11 cellular contexts compared by ENCODE assay signal in the genomic region with DNA sequence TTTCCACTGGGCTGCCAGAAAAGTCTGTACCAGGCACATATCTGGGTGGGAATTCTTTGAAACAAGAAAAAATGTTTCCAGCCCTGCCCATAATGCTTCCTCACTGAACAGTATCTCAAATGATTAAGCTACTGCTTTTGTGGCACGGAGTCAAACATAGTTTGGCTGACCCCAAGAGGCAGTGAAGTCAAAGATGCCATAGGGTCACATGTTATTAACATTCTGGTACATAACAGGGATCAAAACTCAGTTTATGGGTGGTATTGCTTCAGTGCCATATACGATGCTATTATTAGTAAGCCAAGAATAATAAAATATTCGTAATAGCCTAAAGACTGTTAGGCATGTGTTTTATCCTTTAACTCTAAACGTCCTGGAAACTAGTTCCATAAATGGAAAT.
DNase-seq lines count a peak whose midpoint lies in the region; ATAC-seq and TF ChIP-seq lines count a peak whose summit lies in the region.
"Had no signal": no experiment of that assay in that cellular context is flagged by ENCODE, and none has a peak within 500 bp of the region (broad histone marks: within the 10 kb centered on the region; RNA-seq: fewer than 3 reads in every experiment).

No MANE protein-coding gene starts in this region.

- no peak overlapping the region for H3K27ac Mint-ChIP-seq in activated naive CD8-positive, alpha-beta T cell treated with anti-CD3 and anti-CD28 coated beads for 36 hours
- H3K27ac Mint-ChIP-seq in naive thymus-derived CD4-positive, alpha-beta T cell, result no peak overlapping the region
- H3K27ac Mint-ChIP-seq: CD4-positive, CD25-positive, alpha-beta regulatory T cell; dendritic cell treated with granulocyte-macrophage colony-stimulating factor and Interleukin-4, amounts not matched to agents 40 ng/mL and 50 ng/mL, for 4 days had no signal

- H3K36me3 ChIP-seq in parathyroid adenoma (ENCODE audit: control insufficient read depth, insufficient read depth, low read length), result no peaks in the 10 kb centered on the region
- H3K36me3 ChIP-seq in naive thymus-derived CD4-positive, alpha-beta T cell (ENCODE audit: control insufficient read depth in 2 of 3, insufficient read depth in 3 of 3, low read length in 3 of 3), result no peaks in the 10 kb centered on the region

- TF ChIP-seq CTCF in AG09309 (IDR thresholded peaks at IDR 0.05; ENCODE audit: control insufficient read depth, insufficient read depth, low read depth, low read length, missing control alignments) (no peak), fibroblast of the aortic adventitia (IDR thresholded peaks at IDR 0.05; ENCODE audit: insufficient read depth, low read length) (no peak), parathyroid adenoma (IDR thresholded peaks at IDR 0.05) (no peak)

- H3K27me3 ChIP-seq in parathyroid adenoma (ENCODE audit: control insufficient read depth, insufficient read depth, low read length), result no peaks in the 10 kb centered on the region
- H3K27me3 ChIP-seq in naive thymus-derived CD4-positive, alpha-beta T cell (ENCODE audit: control insufficient read depth in 2 of 2, insufficient read depth in 2 of 2, low read length in 2 of 2), result no peaks in the 10 kb centered on the region

- no peak overlapping the region for H3K4me3 Mint-ChIP-seq in activated naive CD8-positive, alpha-beta T cell treated with anti-CD3 and anti-CD28 coated beads for 36 hours
- no peak overlapping the region for H3K4me3 Mint-ChIP-seq in naive thymus-derived CD4-positive, alpha-beta T cell
- H3K4me3 Mint-ChIP-seq: CD4-positive, CD25-positive, alpha-beta regulatory T cell; dendritic cell treated with granulocyte-macrophage colony-stimulating factor and Interleukin-4, amounts not matched to agents 40 ng/mL and 50 ng/mL, for 4 days had no signal

- no peak overlapping the region for H3K9ac ChIP-seq in parathyroid adenoma

- no peak overlapping the region for H3K4me3 ChIP-seq in AG09309 (ENCODE audit: control insufficient read depth, low read depth, low read length)
- H3K4me3 ChIP-seq in fibroblast of the aortic adventitia (ENCODE audit: low read depth, low read length), result no peak overlapping the region
- no peak overlapping the region for H3K4me3 ChIP-seq in parathyroid adenoma (ENCODE audit: low read depth, low read length)
- no peak overlapping the region for H3K4me3 ChIP-seq in naive thymus-derived CD4-positive, alpha-beta T cell (ENCODE audit: low read length)

- no peak overlapping the region for H3K4me2 ChIP-seq in parathyroid adenoma (ENCODE audit: low read length)

- intact Hi-C loops in naive thymus-derived CD4-positive, alpha-beta T cell (cut with micrococcal nuclease), result no loop called here

- peak overlapping the region; percentile 1 for H3K27ac ChIP-seq in parathyroid adenoma
- H3K27ac ChIP-seq in naive thymus-derived CD4-positive, alpha-beta T cell (ENCODE audit: low read depth, low read length), result no peak overlapping the region

- no peaks in the 10 kb centered on the region for H3K27me3 Mint-ChIP-seq in activated naive CD8-positive, alpha-beta T cell treated with anti-CD3 and anti-CD28 coated beads for 36 hours
- H3K27me3 Mint-ChIP-seq in naive thymus-derived CD4-positive, alpha-beta T cell, result no peaks in the 10 kb centered on the region
- H3K27me3 Mint-ChIP-seq: CD4-positive, CD25-positive, alpha-beta regulatory T cell; dendritic cell treated with granulocyte-macrophage colony-stimulating factor and Interleukin-4, amounts not matched to agents 40 ng/mL and 50 ng/mL, for 4 days had no signal

- POLR2A ChIA-PET in naive thymus-derived CD4-positive, alpha-beta T cell (lab: Charles Lee), result no interaction called here

- CTCF ChIA-PET in naive thymus-derived CD4-positive, alpha-beta T cell (lab: Charles Lee), result no interaction called here

- peaks cover 7% of the 10 kb centered on the region for H3K4me1 ChIP-seq in parathyroid adenoma
- H3K4me1 ChIP-seq in naive thymus-derived CD4-positive, alpha-beta T cell (ENCODE audit: control insufficient read depth in 2 of 2, insufficient read depth in 2 of 2, low read length in 2 of 2), result no peaks in the 10 kb centered on the region

- DNase-seq in AG09309 (ENCODE audit: low read depth) (peak; percentile 81), SW 1271 (lab: John Stamatoyannopoulos, UW) (peak; percentile 28 to 55), fibroblast of the aortic adventitia (ENCODE audit: low read depth) (peak; percentile 96)
- no peak for DNase-seq in activated naive CD8-positive, alpha-beta T cell treated with anti-CD3 and anti-CD28 coated beads for 36 hours
- DNase-seq in stimulated activated CD4-positive, alpha-beta T cell treated with anti-CD3 and anti-CD28 coated beads, Interleukin-1b, Interleukin-23, amount 100 ng/mL, for 48 hours, result no peak
- DNase-seq in naive thymus-derived CD4-positive, alpha-beta T cell, result no peak
- DNase-seq: activated CD4-positive, alpha-beta T cell treated with anti-CD3 and anti-CD28 coated beads, Interleukin-2, amount 50 U/mL, for 48 hours; CD4-positive, CD25-positive, alpha-beta regulatory T cell had no signal

- H3K79me2 ChIP-seq in parathyroid adenoma, result no peaks in the 10 kb centered on the region

- peaks cover 14% of the 10 kb centered on the region for H3K36me3 Mint-ChIP-seq in activated naive CD8-positive, alpha-beta T cell treated with anti-CD3 and anti-CD28 coated beads for 36 hours
- H3K36me3 Mint-ChIP-seq in naive thymus-derived CD4-positive, alpha-beta T cell, result peaks cover 0 to 4% (median 0%) of the 10 kb centered on the region in 5 donors
- H3K36me3 Mint-ChIP-seq: CD4-positive, CD25-positive, alpha-beta regulatory T cell had no signal

- H3K4me1 Mint-ChIP-seq in activated naive CD8-positive, alpha-beta T cell treated with anti-CD3 and anti-CD28 coated beads for 36 hours, result no peaks in the 10 kb centered on the region
- H3K4me1 Mint-ChIP-seq in naive thymus-derived CD4-positive, alpha-beta T cell, result peaks cover 0 to 7% (median 0%) of the 10 kb centered on the region in 7 donors

- no peaks in the 10 kb centered on the region for H3K9me3 ChIP-seq in parathyroid adenoma (ENCODE audit: control insufficient read depth, low read length)
- H3K9me3 ChIP-seq in naive thymus-derived CD4-positive, alpha-beta T cell (ENCODE audit: control insufficient read depth in 2 of 3, low read length in 3 of 3), result no peaks in the 10 kb centered on the region

- no peaks in the 10 kb centered on the region for H3K9me3 Mint-ChIP-seq in activated naive CD8-positive, alpha-beta T cell treated with anti-CD3 and anti-CD28 coated beads for 36 hours
- peaks cover 0 to 1% (median 0%) of the 10 kb centered on the region in 11 donors for H3K9me3 Mint-ChIP-seq in naive thymus-derived CD4-positive, alpha-beta T cell

- no peak overlapping the region for H2AFZ ChIP-seq in parathyroid adenoma

- no peak for ATAC-seq in GM21515 (IDR thresholded peaks at IDR 0.05; ENCODE audit: unreplicated experiment)
- no peak for ATAC-seq in naive thymus-derived CD4-positive, alpha-beta T cell

Comparison
In these comparisons a context has a peak if more than half of its experiments do, and no peak if none do; other contexts are left out.
1. DNase-seq: peak in AG09309 (single experiment), SW 1271 (2 of 2) and fibroblast of the aortic adventitia (single experiment); none in activated naive CD8-positive, alpha-beta T cell treated with anti-CD3 and anti-CD28 coated beads for 36 hours (single experiment), stimulated activated CD4-positive, alpha-beta T cell treated with anti-CD3 and anti-CD28 coated beads, Interleukin-1b, Interleukin-23, amount 100 ng/mL, for 48 hours (single experiment) and naive thymus-derived CD4-positive, alpha-beta T cell (0 of 9).